8 cellular contexts compared by ENCODE assay signal in the genomic region with DNA sequence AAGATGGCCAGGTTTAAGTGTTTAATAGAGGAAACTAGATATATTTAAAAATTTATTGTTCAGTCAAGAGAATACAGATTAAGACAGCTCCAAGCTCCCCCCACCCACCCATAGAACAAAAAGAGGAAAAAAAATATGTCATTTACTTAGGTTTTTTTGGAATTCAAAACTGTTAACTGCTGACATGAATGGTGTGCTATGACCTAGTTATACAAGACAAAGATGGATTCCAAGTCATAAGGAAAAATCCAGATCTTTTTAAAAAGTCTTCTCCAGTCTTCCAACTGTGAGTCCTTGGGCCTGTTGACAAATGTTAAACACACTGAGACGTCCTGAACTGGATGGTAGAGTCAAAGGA. TPM values are rescaled to one million over a fixed set of nuclear protein-coding genes. Genes with fewer than 3 reads are reported as not detected.
A peak's percentile ranks its signal among the peaks of the same experiment; 100 is the strongest.
DNase-seq lines count a peak whose midpoint lies in the region; ATAC-seq, FAIRE-seq and TF ChIP-seq lines count a peak whose summit lies in the region.

No MANE protein-coding gene starts in this region.

- H3K27ac Mint-ChIP-seq in memory B cell, result peak overlapping the region; percentile 95

- H3K9ac ChIP-seq in GM12878 (ENCODE audit: control insufficient read depth, insufficient read depth, low read length), result peak overlapping the region; percentile 100

- H3K9me3 ChIP-seq in cardiac muscle cell (ENCODE audit: low read depth) (no peaks in the 10 kb centered on the region), GM12878 (replicated peaks; ENCODE audit: control insufficient read depth, insufficient read depth, low read length) (no peaks in the 10 kb centered on the region)

- intact Hi-C loops in cardiac septum (cut with DNase I) (no loop called here), GM12878 (cut with micrococcal nuclease; ENCODE audit: unreplicated experiment) (loop anchor here (5.0 kb wide), 2 partner anchors 265 to 1430 kb away; a partner anchor contains a TSS)

- H3K36me3 ChIP-seq in cardiac muscle cell, result no peaks in the 10 kb centered on the region
- peaks cover 9 to 13% of the 10 kb centered on the region in 2 experiments; a peak in 3 of 4 replicates for H3K36me3 ChIP-seq in GM12878 (ENCODE audit: control insufficient read depth in 2 of 2, insufficient read depth in 2 of 2, low read length in 1 of 2)
- H3K36me3 ChIP-seq in urinary bladder (ENCODE audit: insufficient read depth), result no peaks in the 10 kb centered on the region

- WGBS in GM12878 (ENCODE audit: insufficient coverage, insufficient replicate concordance, low lambda C conversion rate, missing lambda C conversion rate), result 0% methylated on average over 1 of the region's 1 CpG
- 0% methylated on average over 1 of the region's 1 CpG for WGBS in urinary bladder

- H3K4me3 ChIP-seq in cardiac muscle cell (peak overlapping the region; percentile 89), GM12878 (peak overlapping the region; percentile 66), urinary bladder (ENCODE audit: low read depth, low read length) (peak overlapping the region; percentile 97)

- no peaks in the 10 kb centered on the region for H3K27me3 Mint-ChIP-seq in memory B cell

- peak overlapping the region; percentile 88 for H3K4me3 Mint-ChIP-seq in memory B cell

- POLR2A ChIA-PET in GM12878 (lab: Charles Lee), result interaction anchor here (0.6 to 10.1 kb wide), 11 partner anchors 9 to 424 kb away, joined by 3 to 155 read pairs (median 8); a partner anchor contains a TSS

- in situ Hi-C loops in GM12878 (cut with MboI), result no loop called here

- no peak for TF ChIP-seq POLR2A in GM12878 (IDR thresholded peaks at IDR 0.05; ENCODE audit: low read depth, low read length)

- no peaks in the 10 kb centered on the region for H3K9me3 Mint-ChIP-seq in memory B cell

- no peak overlapping the region for H2AFZ ChIP-seq in GM12878 (ENCODE audit: control insufficient read depth, low read depth, low read length)

- H3K4me1 Mint-ChIP-seq in memory B cell, result peaks cover 29% of the 10 kb centered on the region

- BruUV-seq in GM12878 (replicated peaks; lab: Mats Ljungman, UMichigan), result TSS peak; percentile 93

- peak overlapping the region; percentile 88 for H3K4me2 ChIP-seq in GM12878 (ENCODE audit: control insufficient read depth, insufficient read depth)

- peak overlapping the region; percentile 100 for H3K27ac ChIP-seq in cardiac muscle cell
- H3K27ac ChIP-seq in GM12878 (ENCODE audit: control insufficient read depth, insufficient read depth), result peak overlapping the region; percentile 97
- peak overlapping the region; percentile 100 for H3K27ac ChIP-seq in urinary bladder (ENCODE audit: low read depth)

- no peak for DNase-seq in cardiac muscle cell (ENCODE audit: low read depth in 1 of 2, low spot score in 1 of 2)
- DNase-seq in cardiac septum (ENCODE audit: low spot score), result no peak
- no peak for DNase-seq in GM12878 (ENCODE audit: low read depth, low spot score)
- DNase-seq in memory B cell (ENCODE audit: low spot score in 2 of 2), result no peak
- no peak for DNase-seq in NCI-H524 treated with DMSO at 0.1 percent for 48 hours (lab: John Stamatoyannopoulos, UW)

- FAIRE-seq in GM12878 (lab: Jason Lieb, UNC), result no peak

- ATAC-seq in GM12878 (no peak), memory B cell (ENCODE audit: low read depth) (no peak), HG03108 (IDR thresholded peaks at IDR 0.05; ENCODE audit: unreplicated experiment) (no peak), HG02678 (IDR thresholded peaks at IDR 0.05; ENCODE audit: unreplicated experiment) (no peak)

- H3K79me2 ChIP-seq in GM12878 (ENCODE audit: control insufficient read depth, insufficient read depth, low read length), result peaks cover 79% of the 10 kb centered on the region

- H3K27me3 ChIP-seq in cardiac muscle cell (no peaks in the 10 kb centered on the region), GM12878 (replicated peaks in 1 of 2; ENCODE audit: control insufficient read depth in 2 of 2, insufficient read depth in 2 of 2, low read length in 1 of 2) (no peaks in the 10 kb centered on the region)

- CTCF ChIA-PET in GM12878 (lab: Yijun Ruan, JAX), result interaction anchor here (0.6 to 13.6 kb wide), 7 partner anchors 5 to 125 kb away, joined by 3 to 565 read pairs (median 8); a partner anchor contains a TSS

- H3K4me1 ChIP-seq in cardiac muscle cell (ENCODE audit: low read depth) (peaks cover 28% of the 10 kb centered on the region), GM12878 (ENCODE audit: control insufficient read depth, insufficient read depth, low read length) (peaks cover 26% of the 10 kb centered on the region), urinary bladder (ENCODE audit: insufficient read depth) (peaks cover 5% of the 10 kb centered on the region)

- peaks cover 3% of the 10 kb centered on the region for H3K36me3 Mint-ChIP-seq in memory B cell

- peaks cover 5% of the 10 kb centered on the region; the same call in 1 of the 2 replicates for H4K20me1 ChIP-seq in GM12878 (ENCODE audit: control insufficient read depth, insufficient read depth)

- TF ChIP-seq RAD21 in GM12878 (IDR thresholded peaks at IDR 0.05; ENCODE audit: insufficient read depth, low read depth, low read length), result no peak

- no peak for TF ChIP-seq CTCF in cardiac muscle cell (IDR thresholded peaks at IDR 0.05; ENCODE audit: low read depth, low read length)
- no peak for TF ChIP-seq CTCF in GM12878 (IDR thresholded peaks at IDR 0.05 in 2 of 3, conservative IDR thresholded peaks at IDR 0.05 in 1 of 3; ENCODE audit: control insufficient read depth in 2 of 3, extremely low read depth in 1 of 3, insufficient read depth in 1 of 3, low read depth in 3 of 3, low read length in 3 of 3)

- TF ChIP-seq EP300 in GM12878 (IDR thresholded peaks at IDR 0.05; ENCODE audit: borderline replicate concordance in 1 of 2, control insufficient read depth in 1 of 2, low read depth in 2 of 2, low read length in 2 of 2), result no peak

- SMC1A ChIA-PET in GM12878 (lab: Charles Lee; ENCODE audit: uncharacterized antibody, unreplicated experiment), result interaction anchor here (1.0 to 12.2 kb wide), 7 partner anchors 8 to 116 kb away, joined by 3 to 226 read pairs (median 9); a partner anchor contains a TSS

- RAD21 ChIA-PET in GM12878 (lab: Charles Lee; ENCODE audit: unreplicated experiment), result interaction anchor here (0.6 to 13.1 kb wide), 9 partner anchors 8 to 402 kb away, joined by 3 to 395 read pairs (median 5); a partner anchor contains a TSS

RNA-seq across cellular contexts. Expression of a gene that starts 1.3 kb away (rescaled TPM):
- total RNA-seq in cardiac muscle cell (8.0 and 15.1 TPM in 2 replicates), cardiac septum (13.0 TPM), GM12878 (2014; rRNA removed) (1.8 and 2.1 TPM in 2 replicates), GM12878 (2014; rRNA removed; fragmentation: Illumina TruSeq; extraction: Trizol) (1.3 TPM in 2 replicates), GM12878 (2021) (15.5 and 17.3 TPM in 2 replicates), urinary bladder (4.3 TPM)
- polyA plus RNA-seq in cardiac muscle cell (2.4 and 3.8 TPM in 2 replicates), GM12878 (2011; rRNA removed) (0.27 and 0.50 TPM in 2 replicates), GM12878 (2014; fragmentation: Illumina TruSeq; extraction: Trizol) (1.7 and 3.6 TPM in 2 replicates), GM12878 (2014; fragmentation: Nextera tagmentation; extraction: Ambion mirVana) (1 to 10 TPM in 1 of 2 experiments, under 1 TPM in 1; 0.53 to 1.7 TPM), GM12878 (2014; rRNA removed) (4.9 and 7.5 TPM in 2 replicates), GM12878 (2016; fragmentation: Nextera tagmentation; extraction: Ambion mirVana) (1 to 10 TPM; 1.2 to 1.5 TPM), urinary bladder (25.3 TPM)
- total RNA-seq in GM12878 (2013; cell fraction: nucleolus; rRNA removed), result 8.1 and 10.1 TPM in 2 replicates
- 2.0 TPM for polyA plus RNA-seq in GM12878 (2011; ENCODE audit: low read depth)
- 0.67 and 0.76 TPM in 2 replicates for polyA plus RNA-seq in GM12878 (2011; cell fraction: cytosol; rRNA removed)
- polyA plus RNA-seq in GM12878 (2011; cell fraction: nucleus; rRNA removed), result 3.1 and 6.2 TPM in 2 replicates
- 4.3 and 5.9 TPM in 2 replicates for polyA plus RNA-seq in GM12878 (2012)
- 1.3 and 1.4 TPM in 2 replicates for polyA minus RNA-seq in GM12878 (2011; rRNA and poly(A)+ RNA removed)
- polyA minus RNA-seq in GM12878 (2011; cell fraction: cytosol; rRNA and poly(A)+ RNA removed), result 2.3 and 3.3 TPM in 2 replicates
- polyA minus RNA-seq in GM12878 (2011; cell fraction: nucleus; rRNA and poly(A)+ RNA removed), result 1.6 and 3.5 TPM in 2 replicates

RNA-seq across cellular contexts. Expression of a gene that starts 9.0 kb away (rescaled TPM):
- 30.0 and 56.3 TPM in 2 replicates for total RNA-seq in cardiac muscle cell
- 21.5 and 27.4 TPM in 2 replicates for polyA plus RNA-seq in cardiac muscle cell
- 20.9 TPM for total RNA-seq in cardiac septum
- total RNA-seq in GM12878 (2013; cell fraction: nucleolus; rRNA removed), result 111 and 129 TPM in 2 replicates
- total RNA-seq in GM12878 (2014; rRNA removed), result 58.0 and 58.8 TPM in 2 replicates
- total RNA-seq in GM12878 (2014; rRNA removed; fragmentation: Illumina TruSeq; extraction: Trizol), result 32.8 and 32.9 TPM in 2 replicates
- total RNA-seq in GM12878 (2021), result 72.8 and 78.7 TPM in 2 replicates
- polyA plus RNA-seq in GM12878 (2011; ENCODE audit: low read depth), result 11.6 TPM
- polyA plus RNA-seq in GM12878 (2011; rRNA removed), result 25.4 and 40.8 TPM in 2 replicates
- polyA plus RNA-seq in GM12878 (2011; cell fraction: cytosol; rRNA removed), result 71.0 and 80.5 TPM in 2 replicates
- 76.9 and 97.7 TPM in 2 replicates for polyA plus RNA-seq in GM12878 (2011; cell fraction: nucleus; rRNA removed)
- polyA plus RNA-seq in GM12878 (2012), result 38.5 and 51.6 TPM in 2 replicates
- polyA plus RNA-seq in GM12878 (2014; fragmentation: Illumina TruSeq; extraction: Trizol), result 28.5 and 36.5 TPM in 2 replicates
- polyA plus RNA-seq in GM12878 (2014; fragmentation: Nextera tagmentation; extraction: Ambion mirVana), result 1 to 10 TPM; 6.1 to 6.4 TPM
- polyA plus RNA-seq in GM12878 (2014; rRNA removed), result 66.1 and 75.8 TPM in 2 replicates
- 10 to 100 TPM; 38.9 to 40.5 TPM for polyA plus RNA-seq in GM12878 (2016; fragmentation: Nextera tagmentation; extraction: Ambion mirVana)
- 45.1 and 66.7 TPM in 2 replicates for polyA minus RNA-seq in GM12878 (2011; rRNA and poly(A)+ RNA removed)
- polyA minus RNA-seq in GM12878 (2011; cell fraction: cytosol; rRNA and poly(A)+ RNA removed), result 58.2 and 58.8 TPM in 2 replicates
- 35.3 and 53.2 TPM in 2 replicates for polyA minus RNA-seq in GM12878 (2011; cell fraction: nucleus; rRNA and poly(A)+ RNA removed)
- total RNA-seq in urinary bladder, result 11.7 TPM
- polyA plus RNA-seq in urinary bladder, result 7.9 TPM

RNA-seq across cellular contexts. Expression of a gene that starts 56.2 kb away (rescaled TPM):
- not detected in 2 replicates for total RNA-seq in cardiac muscle cell
- polyA plus RNA-seq in cardiac muscle cell, result 0.16 TPM in 1 of 2 replicates, not detected in the other
- 1.3 TPM for total RNA-seq in cardiac septum
- not detected in 2 replicates for total RNA-seq in GM12878 (2013; cell fraction: nucleolus; rRNA removed)
- total RNA-seq in GM12878 (2014; rRNA removed), result not detected in 2 replicates
- not detected in 2 replicates for total RNA-seq in GM12878 (2014; rRNA removed; fragmentation: Illumina TruSeq; extraction: Trizol)
- 0.13 and 0.28 TPM in 2 replicates for total RNA-seq in GM12878 (2021)
- polyA plus RNA-seq in GM12878 (2011; ENCODE audit: low read depth), result not detected
- polyA plus RNA-seq in GM12878 (2011; rRNA removed), result not detected in 2 replicates
- polyA plus RNA-seq in GM12878 (2011; cell fraction: cytosol; rRNA removed), result not detected in 2 replicates
- polyA plus RNA-seq in GM12878 (2011; cell fraction: nucleus; rRNA removed), result not detected in 2 replicates
- 0.15 TPM in 1 of 2 replicates, not detected in the other for polyA plus RNA-seq in GM12878 (2012)
- not detected in 2 replicates for polyA plus RNA-seq in GM12878 (2014; fragmentation: Illumina TruSeq; extraction: Trizol)
- polyA plus RNA-seq in GM12878 (2014; fragmentation: Nextera tagmentation; extraction: Ambion mirVana), result under 1 TPM in 1 of 2 experiments, not detected in 1; 0.04 TPM
- polyA plus RNA-seq in GM12878 (2014; rRNA removed), result 0.15 and 0.69 TPM in 2 replicates
- not detected for polyA plus RNA-seq in GM12878 (2016; fragmentation: Nextera tagmentation; extraction: Ambion mirVana)
- not detected in 2 replicates for polyA minus RNA-seq in GM12878 (2011; rRNA and poly(A)+ RNA removed)
- not detected in 2 replicates for polyA minus RNA-seq in GM12878 (2011; cell fraction: cytosol; rRNA and poly(A)+ RNA removed)
- polyA minus RNA-seq in GM12878 (2011; cell fraction: nucleus; rRNA and poly(A)+ RNA removed), result not detected in 2 replicates
- total RNA-seq in urinary bladder, result not detected
- 4.0 TPM for polyA plus RNA-seq in urinary bladder
